ENCODE assay signal across 1 cellular context in the genomic region with DNA sequence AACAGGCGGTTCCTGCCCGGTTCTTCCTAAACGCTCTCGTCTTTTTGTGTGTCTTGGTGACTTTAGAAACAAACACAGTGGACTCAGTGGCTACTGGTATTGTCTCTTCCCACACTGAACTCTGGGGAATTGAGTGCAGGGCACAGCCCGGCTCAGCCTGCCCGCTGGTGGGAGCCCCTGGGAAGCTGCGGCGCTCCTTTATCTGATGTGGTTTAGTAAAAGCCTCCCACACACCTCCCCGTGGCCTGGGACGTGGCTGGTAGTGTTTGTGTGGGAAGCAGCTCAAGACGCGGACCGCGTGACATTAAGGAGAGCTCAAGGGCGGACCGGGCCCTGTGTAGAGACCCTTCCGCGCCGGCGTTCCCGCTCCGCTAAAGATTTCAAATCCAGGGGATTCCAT.
TF ChIP-seq lines count a peak whose summit lies in the region.

No MANE protein-coding gene starts in this region.

TF ChIP-seq in K562, 482 proteins besides CTCF, POLR2A, EP300 and RAD21 (continued from another document and continues in another):
- TF ChIP-seq NFYB (IDR thresholded peaks at IDR 0.05; ENCODE audit: extremely low read depth, insufficient read length) (no peak), AFF4 (CRISPR knock-in tag; IDR thresholded peaks at IDR 0.05) (no peak), ELK1 (CRISPR knock-in tag; IDR thresholded peaks at IDR 0.05) (no peak), KDM5B (IDR thresholded peaks at IDR 0.05; ENCODE audit: insufficient replicate concordance, low read depth, low read length) (no peak), ZKSCAN8 (CRISPR knock-in tag; IDR thresholded peaks at IDR 0.05) (no peak), KLF10 (CRISPR knock-in tag; IDR thresholded peaks at IDR 0.05) (no peak), GABPB1 (CRISPR knock-in tag; IDR thresholded peaks at IDR 0.05) (no peak), GABPB2 (CRISPR knock-in tag; conservative IDR thresholded peaks at IDR 0.05) (no peak), HMGN3 (IDR thresholded peaks at IDR 0.05; ENCODE audit: borderline replicate concordance, extremely low read depth, insufficient read length, low read depth, low read length) (peak; percentile 23), RBBP5 (IDR thresholded peaks at IDR 0.05; ENCODE audit: borderline replicate concordance, insufficient read depth, low read length, poor library complexity, severe bottlenecking) (no peak), DPF2 (IDR thresholded peaks at IDR 0.05) (no peak), ZNF41 (CRISPR knock-in tag; conservative IDR thresholded peaks at IDR 0.05) (no peak), CSDE1 (IDR thresholded peaks at IDR 0.05) (no peak), CREB1 (IDR thresholded peaks at IDR 0.05) (no peak), CREB1 (CRISPR knock-in tag; IDR thresholded peaks at IDR 0.05) (no peak), FIP1L1 (IDR thresholded peaks at IDR 0.05; ENCODE audit: low read depth, low read length, poor library complexity, severe bottlenecking) (no peak), MTA1 (IDR thresholded peaks at IDR 0.05; ENCODE audit: borderline replicate concordance) (no peak), FOXJ2 (tag; IDR thresholded peaks at IDR 0.05) (no peak), SP2 (IDR thresholded peaks at IDR 0.05; ENCODE audit: extremely low read depth, low read depth, low read length, poor library complexity, severe bottlenecking) (no peak), EGR1 (conservative IDR thresholded peaks at IDR 0.05) (peak; percentile 40; the same call in 1 of the 2 replicates), SMARCB1 (IDR thresholded peaks at IDR 0.05; ENCODE audit: insufficient read length, low read depth) (no peak), ESRRB (CRISPR knock-in tag; IDR thresholded peaks at IDR 0.05; ENCODE audit: borderline replicate concordance) (no peak), BHLHE40 (IDR thresholded peaks at IDR 0.05; ENCODE audit: low read length) (no peak), TCF7 (IDR thresholded peaks at IDR 0.05; ENCODE audit: borderline replicate concordance) (no peak), MXI1 (IDR thresholded peaks at IDR 0.05; ENCODE audit: low read depth, low read length) (no peak), NFE2 (IDR thresholded peaks at IDR 0.05; ENCODE audit: low read depth) (no peak), BMI1 (IDR thresholded peaks at IDR 0.05; ENCODE audit: low read length) (no peak), POLR3A (IDR thresholded peaks at IDR 0.05; ENCODE audit: borderline replicate concordance, extremely low read depth, insufficient read depth, insufficient read length) (no peak), ARID1B (IDR thresholded peaks at IDR 0.05) (peak; percentile 25; the same call in 1 of the 2 replicates), ZNF224 (CRISPR knock-in tag; IDR thresholded peaks at IDR 0.05) (no peak), CREB3 (tag; conservative IDR thresholded peaks at IDR 0.05; ENCODE audit: low read depth) (no peak), SP1 (CRISPR knock-in tag; IDR thresholded peaks at IDR 0.05) (peak; percentile 35; the same call in 1 of the 2 replicates), HDAC8 (tag; IDR thresholded peaks at IDR 0.05) (no peak), ZNF134 (CRISPR knock-in tag; conservative IDR thresholded peaks at IDR 0.05) (no peak), U2AF2 (optimal IDR thresholded peaks at IDR 0.05; ENCODE audit: low read depth, low read length) (no peak), HNRNPUL1 (IDR thresholded peaks at IDR 0.05; ENCODE audit: low read length) (no peak), SMAD1 (IDR thresholded peaks at IDR 0.05; ENCODE audit: low read depth, low read length, partially characterized antibody) (no peak), TAL1 (IDR thresholded peaks at IDR 0.05) (no peak), L3MBTL2 (IDR thresholded peaks at IDR 0.05) (0 out of 2 replicates have a peak, but pooled peaks have one; percentile 30)
- TF ChIP-seq, protein P1, sequence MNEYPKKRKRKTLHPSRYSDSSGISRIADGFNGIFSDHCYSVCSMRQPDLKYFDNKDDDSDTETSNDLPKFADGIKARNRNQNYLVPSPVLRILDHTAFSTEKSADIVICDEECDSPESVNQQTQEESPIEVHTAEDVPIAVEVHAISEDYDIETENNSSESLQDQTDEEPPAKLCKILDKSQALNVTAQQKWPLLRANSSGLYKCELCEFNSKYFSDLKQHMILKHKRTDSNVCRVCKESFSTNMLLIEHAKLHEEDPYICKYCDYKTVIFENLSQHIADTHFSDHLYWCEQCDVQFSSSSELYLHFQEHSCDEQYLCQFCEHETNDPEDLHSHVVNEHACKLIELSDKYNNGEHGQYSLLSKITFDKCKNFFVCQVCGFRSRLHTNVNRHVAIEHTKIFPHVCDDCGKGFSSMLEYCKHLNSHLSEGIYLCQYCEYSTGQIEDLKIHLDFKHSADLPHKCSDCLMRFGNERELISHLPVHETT (CRISPR knock-in tag; conservative IDR thresholded peaks at IDR 0.05 in 1 of 2, IDR thresholded peaks at IDR 0.05 in 1 of 2), result no peak
- TF ChIP-seq, protein P2, sequence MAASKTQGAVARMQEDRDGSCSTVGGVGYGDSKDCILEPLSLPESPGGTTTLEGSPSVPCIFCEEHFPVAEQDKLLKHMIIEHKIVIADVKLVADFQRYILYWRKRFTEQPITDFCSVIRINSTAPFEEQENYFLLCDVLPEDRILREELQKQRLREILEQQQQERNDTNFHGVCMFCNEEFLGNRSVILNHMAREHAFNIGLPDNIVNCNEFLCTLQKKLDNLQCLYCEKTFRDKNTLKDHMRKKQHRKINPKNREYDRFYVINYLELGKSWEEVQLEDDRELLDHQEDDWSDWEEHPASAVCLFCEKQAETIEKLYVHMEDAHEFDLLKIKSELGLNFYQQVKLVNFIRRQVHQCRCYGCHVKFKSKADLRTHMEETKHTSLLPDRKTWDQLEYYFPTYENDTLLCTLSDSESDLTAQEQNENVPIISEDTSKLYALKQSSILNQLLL (CRISPR knock-in tag; IDR thresholded peaks at IDR 0.05; ENCODE audit: borderline replicate concordance), result no peak
- TF ChIP-seq, protein P3, sequence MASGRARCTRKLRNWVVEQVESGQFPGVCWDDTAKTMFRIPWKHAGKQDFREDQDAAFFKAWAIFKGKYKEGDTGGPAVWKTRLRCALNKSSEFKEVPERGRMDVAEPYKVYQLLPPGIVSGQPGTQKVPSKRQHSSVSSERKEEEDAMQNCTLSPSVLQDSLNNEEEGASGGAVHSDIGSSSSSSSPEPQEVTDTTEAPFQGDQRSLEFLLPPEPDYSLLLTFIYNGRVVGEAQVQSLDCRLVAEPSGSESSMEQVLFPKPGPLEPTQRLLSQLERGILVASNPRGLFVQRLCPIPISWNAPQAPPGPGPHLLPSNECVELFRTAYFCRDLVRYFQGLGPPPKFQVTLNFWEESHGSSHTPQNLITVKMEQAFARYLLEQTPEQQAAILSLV (tag; IDR thresholded peaks at IDR 0.05), result no peak
- TF ChIP-seq, protein P4, sequence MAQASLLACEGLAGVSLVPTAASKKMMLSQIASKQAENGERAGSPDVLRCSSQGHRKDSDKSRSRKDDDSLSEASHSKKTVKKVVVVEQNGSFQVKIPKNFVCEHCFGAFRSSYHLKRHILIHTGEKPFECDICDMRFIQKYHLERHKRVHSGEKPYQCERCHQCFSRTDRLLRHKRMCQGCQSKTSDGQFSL (CRISPR knock-in tag; IDR thresholded peaks at IDR 0.05), result no peak
- TF ChIP-seq, protein P4 (tag; IDR thresholded peaks at IDR 0.05), result no peak
- TF ChIP-seq, protein P5, sequence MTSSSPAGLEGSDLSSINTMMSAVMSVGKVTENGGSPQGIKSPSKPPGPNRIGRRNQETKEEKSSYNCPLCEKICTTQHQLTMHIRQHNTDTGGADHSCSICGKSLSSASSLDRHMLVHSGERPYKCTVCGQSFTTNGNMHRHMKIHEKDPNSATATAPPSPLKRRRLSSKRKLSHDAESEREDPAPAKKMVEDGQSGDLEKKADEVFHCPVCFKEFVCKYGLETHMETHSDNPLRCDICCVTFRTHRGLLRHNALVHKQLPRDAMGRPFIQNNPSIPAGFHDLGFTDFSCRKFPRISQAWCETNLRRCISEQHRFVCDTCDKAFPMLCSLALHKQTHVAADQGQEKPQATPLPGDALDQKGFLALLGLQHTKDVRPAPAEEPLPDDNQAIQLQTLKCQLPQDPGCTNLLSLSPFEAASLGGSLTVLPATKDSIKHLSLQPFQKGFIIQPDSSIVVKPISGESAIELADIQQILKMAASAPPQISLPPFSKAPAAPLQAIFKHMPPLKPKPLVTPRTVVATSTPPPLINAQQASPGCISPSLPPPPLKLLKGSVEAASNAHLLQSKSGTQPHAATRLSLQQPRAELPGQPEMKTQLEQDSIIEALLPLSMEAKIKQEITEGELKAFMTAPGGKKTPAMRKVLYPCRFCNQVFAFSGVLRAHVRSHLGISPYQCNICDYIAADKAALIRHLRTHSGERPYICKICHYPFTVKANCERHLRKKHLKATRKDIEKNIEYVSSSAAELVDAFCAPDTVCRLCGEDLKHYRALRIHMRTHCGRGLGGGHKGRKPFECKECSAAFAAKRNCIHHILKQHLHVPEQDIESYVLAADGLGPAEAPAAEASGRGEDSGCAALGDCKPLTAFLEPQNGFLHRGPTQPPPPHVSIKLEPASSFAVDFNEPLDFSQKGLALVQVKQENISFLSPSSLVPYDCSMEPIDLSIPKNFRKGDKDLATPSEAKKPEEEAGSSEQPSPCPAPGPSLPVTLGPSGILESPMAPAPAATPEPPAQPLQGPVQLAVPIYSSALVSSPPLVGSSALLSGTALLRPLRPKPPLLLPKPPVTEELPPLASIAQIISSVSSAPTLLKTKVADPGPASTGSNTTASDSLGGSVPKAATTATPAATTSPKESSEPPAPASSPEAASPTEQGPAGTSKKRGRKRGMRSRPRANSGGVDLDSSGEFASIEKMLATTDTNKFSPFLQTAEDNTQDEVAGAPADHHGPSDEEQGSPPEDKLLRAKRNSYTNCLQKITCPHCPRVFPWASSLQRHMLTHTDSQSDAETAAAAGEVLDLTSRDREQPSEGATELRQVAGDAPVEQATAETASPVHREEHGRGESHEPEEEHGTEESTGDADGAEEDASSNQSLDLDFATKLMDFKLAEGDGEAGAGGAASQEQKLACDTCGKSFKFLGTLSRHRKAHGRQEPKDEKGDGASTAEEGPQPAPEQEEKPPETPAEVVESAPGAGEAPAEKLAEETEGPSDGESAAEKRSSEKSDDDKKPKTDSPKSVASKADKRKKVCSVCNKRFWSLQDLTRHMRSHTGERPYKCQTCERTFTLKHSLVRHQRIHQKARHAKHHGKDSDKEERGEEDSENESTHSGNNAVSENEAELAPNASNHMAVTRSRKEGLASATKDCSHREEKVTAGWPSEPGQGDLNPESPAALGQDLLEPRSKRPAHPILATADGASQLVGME (CRISPR knock-in tag; IDR thresholded peaks at IDR 0.05), result no peak
- TF ChIP-seq, protein P6, sequence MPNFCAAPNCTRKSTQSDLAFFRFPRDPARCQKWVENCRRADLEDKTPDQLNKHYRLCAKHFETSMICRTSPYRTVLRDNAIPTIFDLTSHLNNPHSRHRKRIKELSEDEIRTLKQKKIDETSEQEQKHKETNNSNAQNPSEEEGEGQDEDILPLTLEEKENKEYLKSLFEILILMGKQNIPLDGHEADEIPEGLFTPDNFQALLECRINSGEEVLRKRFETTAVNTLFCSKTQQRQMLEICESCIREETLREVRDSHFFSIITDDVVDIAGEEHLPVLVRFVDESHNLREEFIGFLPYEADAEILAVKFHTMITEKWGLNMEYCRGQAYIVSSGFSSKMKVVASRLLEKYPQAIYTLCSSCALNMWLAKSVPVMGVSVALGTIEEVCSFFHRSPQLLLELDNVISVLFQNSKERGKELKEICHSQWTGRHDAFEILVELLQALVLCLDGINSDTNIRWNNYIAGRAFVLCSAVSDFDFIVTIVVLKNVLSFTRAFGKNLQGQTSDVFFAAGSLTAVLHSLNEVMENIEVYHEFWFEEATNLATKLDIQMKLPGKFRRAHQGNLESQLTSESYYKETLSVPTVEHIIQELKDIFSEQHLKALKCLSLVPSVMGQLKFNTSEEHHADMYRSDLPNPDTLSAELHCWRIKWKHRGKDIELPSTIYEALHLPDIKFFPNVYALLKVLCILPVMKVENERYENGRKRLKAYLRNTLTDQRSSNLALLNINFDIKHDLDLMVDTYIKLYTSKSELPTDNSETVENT (CRISPR knock-in tag; IDR thresholded peaks at IDR 0.05), result no peak
